16 cellular contexts compared by ENCODE assay signal in genomic region chr3:33030802-33031201, GRCh38.
DNase-seq lines count a peak whose midpoint lies in the region; FAIRE-seq and TF ChIP-seq lines count a peak whose summit lies in the region.
"Had no signal": no experiment of that assay in that cellular context is flagged by ENCODE, and none has a peak within 500 bp of the region (broad histone marks: within the 10 kb centered on the region; RNA-seq: fewer than 3 reads in every experiment).

No MANE protein-coding gene starts in this region.

- intact Hi-C loops in posterior vena cava (cut with DNase I) = no loop called here

- H3K4me1 ChIP-seq in HAP-1 = no peaks in the 10 kb centered on the region
- H3K4me1 ChIP-seq: breast epithelium had no signal

- no peak for FAIRE-seq in GM19239 (lab: Jason Lieb, UNC)
- FAIRE-seq: GM18507 had no signal

- no peak overlapping the region for H3K4me3 ChIP-seq in HAP-1
- H3K4me3 ChIP-seq: breast epithelium, esophagus squamous epithelium, sigmoid colon, SJCRH30 had no signal

- in situ Hi-C loops in HAP-1 (cut with MboI; ENCODE audit: low sequenced_read_pairs) = no loop called here
- in situ Hi-C loops in GM13977 (cut with MboI; ENCODE audit: low pct_unique_long_range_greater_than_20kb, low sequenced_read_pairs, unreplicated experiment) = no loop called here

- DNase-seq in NCI-H82 (lab: John Stamatoyannopoulos, UW) (peak; percentile 33), NCI-H82 treated with DMSO at 0.1 percent for 48 hours (lab: John Stamatoyannopoulos, UW; ENCODE audit: unreplicated experiment) (no peak), HAP-1 (ENCODE audit: low spot score in 2 of 2) (peak; percentile 73 to 74), iPS-NIHi11 (ENCODE audit: low spot score) (peak; percentile 35), GM19239 (ENCODE audit: insufficient read length, low spot score) (no peak), posterior vena cava (ENCODE audit: low spot score) (no peak), GM13977 (ENCODE audit: low spot score) (no peak)
- peak; percentile 45 to 58 for DNase-seq in activated CD4-positive, alpha-beta T cell treated with anti-CD3 and anti-CD28 coated beads, Interleukin-2, amount 50 U/mL, for 48 hours
- DNase-seq: activated CD8-positive, alpha-beta memory T cell treated with anti-CD3 and anti-CD28 coated beads for 24 hours; DMS53; esophagus squamous epithelium; NCI-H345; sigmoid colon had no signal

- TF ChIP-seq CTCF in GM13977 (IDR thresholded peaks at IDR 0.05; ENCODE audit: extremely low read depth, insufficient read depth, missing control alignments) = no peak

- H3K27me3 ChIP-seq in HAP-1 (ENCODE audit: low read depth) = no peaks in the 10 kb centered on the region
- H3K27me3 ChIP-seq: breast epithelium, esophagus squamous epithelium, sigmoid colon, SJCRH30 had no signal

- H3K9me3 ChIP-seq in HAP-1 = no peaks in the 10 kb centered on the region
- H3K9me3 ChIP-seq: breast epithelium, esophagus squamous epithelium, sigmoid colon, SJCRH30 had no signal

- no peaks in the 10 kb centered on the region for H3K36me3 ChIP-seq in HAP-1 (replicated peaks)
- H3K36me3 ChIP-seq: breast epithelium, SJCRH30 had no signal

Comparison
In these comparisons a context has a peak if more than half of its experiments do, and no peak if none do; other contexts are left out.
1. DNase-seq: peak in NCI-H82 (single experiment), HAP-1 (2 of 2), activated CD4-positive, alpha-beta T cell treated with anti-CD3 and anti-CD28 coated beads, Interleukin-2, amount 50 U/mL, for 48 hours (2 of 2) and iPS-NIHi11 (single experiment); none in NCI-H82 treated with DMSO at 0.1 percent for 48 hours (single experiment), GM19239 (single experiment), posterior vena cava (single experiment) and GM13977 (single experiment).